Comparison of ENCODE assay signal across 8 cellular contexts in the genomic region with DNA sequence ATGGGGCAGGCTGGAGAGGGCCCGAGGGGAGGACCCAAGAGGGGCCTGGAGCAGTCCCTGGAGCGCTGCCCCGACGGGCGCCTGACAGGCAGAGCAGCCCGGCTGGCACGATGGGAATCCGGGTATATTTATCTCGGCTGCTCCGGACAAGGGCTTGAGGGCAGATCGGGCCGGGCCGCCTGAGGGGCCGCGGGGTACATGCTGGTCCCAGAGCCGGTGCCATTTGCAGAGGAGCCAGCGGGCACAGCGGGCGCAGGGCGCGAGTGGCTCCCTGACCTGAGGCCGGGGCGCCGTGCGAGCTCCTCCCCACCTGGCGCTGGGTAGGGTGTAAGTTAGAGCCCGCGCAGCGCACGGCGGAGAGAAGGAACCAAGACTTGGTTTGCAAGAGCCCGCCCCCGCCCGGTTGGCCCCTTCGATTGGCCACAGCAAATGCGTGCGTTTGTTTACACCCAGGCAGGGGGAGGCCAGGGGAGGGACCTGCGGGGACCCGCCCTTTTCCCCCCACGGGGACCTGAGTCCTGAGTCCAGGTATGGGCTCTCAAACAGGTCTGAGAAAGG. TPM values are rescaled to one million over a fixed set of nuclear protein-coding genes. Genes with fewer than 3 reads are reported as not detected.
A peak's percentile ranks its signal among the peaks of the same experiment; 100 is the strongest.
DNase-seq lines count a peak whose midpoint lies in the region; ATAC-seq and TF ChIP-seq lines count a peak whose summit lies in the region.

No MANE protein-coding gene starts in this region.

- peak; percentile 65 for ATAC-seq in CD8-positive, alpha-beta T cell
- ATAC-seq in mucosa of descending colon (peak; percentile 53), GM18867 (IDR thresholded peaks at IDR 0.05; ENCODE audit: unreplicated experiment) (no peak), HG03139 (IDR thresholded peaks at IDR 0.05; ENCODE audit: unreplicated experiment) (no peak), GM21423 (IDR thresholded peaks at IDR 0.05; ENCODE audit: unreplicated experiment) (no peak)

- CTCF ChIA-PET in CD8-positive, alpha-beta T cell (lab: Charles Lee) = interaction anchor here (1.6 kb wide), 1 partner anchor 11 kb away, joined by 6 read pairs; no protein-coding TSS in a partner anchor

- no peaks in the 10 kb centered on the region for H3K9me3 ChIP-seq in CD8-positive, alpha-beta T cell (ENCODE audit: low read length)
- H3K9me3 ChIP-seq in OCI-LY1 (ENCODE audit: low read length) (no peaks in the 10 kb centered on the region), colonic mucosa (no peaks in the 10 kb centered on the region), mucosa of descending colon (no peaks in the 10 kb centered on the region)

- H3K4me2 ChIP-seq in OCI-LY1 (ENCODE audit: low read length) = peak overlapping the region; percentile 4; the same call in 1 of the 2 replicates

- no peak for TF ChIP-seq CTCF in CD8-positive, alpha-beta T cell (IDR thresholded peaks at IDR 0.05)
- TF ChIP-seq CTCF in OCI-LY1 (IDR thresholded peaks at IDR 0.05; ENCODE audit: low read length) = no peak
- no peak for TF ChIP-seq CTCF in colonic mucosa (IDR thresholded peaks at IDR 0.05)
- TF ChIP-seq CTCF in mucosa of descending colon (IDR thresholded peaks at IDR 0.05) = no peak

- H3K4me3 Mint-ChIP-seq in CD8-positive, alpha-beta T cell = peak overlapping the region; percentile 49

- H2AFZ ChIP-seq in OCI-LY1 (ENCODE audit: low read length) = no peak overlapping the region

- H3K4me1 Mint-ChIP-seq in CD8-positive, alpha-beta T cell (ENCODE audit: low read depth) = peaks cover 6% of the 10 kb centered on the region

- H3K27me3 ChIP-seq in CD8-positive, alpha-beta T cell (ENCODE audit: insufficient read depth, low read length) = peaks cover 34% of the 10 kb centered on the region
- H3K27me3 ChIP-seq in OCI-LY1 (ENCODE audit: insufficient read depth, low read length) (peaks cover 16% of the 10 kb centered on the region), colonic mucosa (peaks cover 40% of the 10 kb centered on the region)

- peaks cover 16% of the 10 kb centered on the region for H3K4me1 ChIP-seq in CD8-positive, alpha-beta T cell (ENCODE audit: insufficient read depth, low read length)
- H3K4me1 ChIP-seq in OCI-LY1 (ENCODE audit: insufficient read depth, low read length, severe bottlenecking) (no peaks in the 10 kb centered on the region), colonic mucosa (no peaks in the 10 kb centered on the region), mucosa of descending colon (ENCODE audit: low read depth) (peaks cover 11% of the 10 kb centered on the region)

- no peaks in the 10 kb centered on the region for H3K79me2 ChIP-seq in OCI-LY1 (ENCODE audit: insufficient read depth, low read length)

- no peaks in the 10 kb centered on the region for H3K9me2 ChIP-seq in OCI-LY1 (ENCODE audit: low read depth, low read length)

- H4K20me1 ChIP-seq in OCI-LY1 (ENCODE audit: insufficient read depth, low read length) = no peaks in the 10 kb centered on the region; the same call in 1 of the 2 replicates

- no peak overlapping the region for H3K27ac ChIP-seq in CD8-positive, alpha-beta T cell (ENCODE audit: low read depth, low read length)
- H3K27ac ChIP-seq in OCI-LY1 (ENCODE audit: low read depth, low read length, poor library complexity, severe bottlenecking) = no peak overlapping the region
- no peak overlapping the region for H3K27ac ChIP-seq in colonic mucosa

- peak in 4 of 7 experiments; percentile 16 to 58 (median 40) for DNase-seq in CD8-positive, alpha-beta T cell
- DNase-seq in colonic mucosa (no peak), mucosa of descending colon (peak in 1 of 3 donors; percentile 36), GM19238 (ENCODE audit: insufficient read length, low spot score) (no peak)

- peaks cover 44% of the 10 kb centered on the region for H3K27me3 Mint-ChIP-seq in CD8-positive, alpha-beta T cell (ENCODE audit: low read depth)

- H3F3A ChIP-seq in OCI-LY1 (ENCODE audit: insufficient read depth, low read length) = no peaks in the 10 kb centered on the region

- H3K36me3 ChIP-seq in CD8-positive, alpha-beta T cell (ENCODE audit: insufficient read depth, low read length) = no peaks in the 10 kb centered on the region
- no peaks in the 10 kb centered on the region for H3K36me3 ChIP-seq in OCI-LY1 (ENCODE audit: insufficient read depth, low read length)
- H3K36me3 ChIP-seq in colonic mucosa = no peaks in the 10 kb centered on the region
- H3K36me3 ChIP-seq in mucosa of descending colon (ENCODE audit: low read depth) = no peaks in the 10 kb centered on the region

- no peak overlapping the region for H3K27ac Mint-ChIP-seq in CD8-positive, alpha-beta T cell

- POLR2A ChIA-PET in CD8-positive, alpha-beta T cell (lab: Charles Lee) = no interaction called here

- peak overlapping the region; percentile 15 for H3K4me3 ChIP-seq in CD8-positive, alpha-beta T cell (ENCODE audit: low read depth, low read length)
- H3K4me3 ChIP-seq in OCI-LY1 (ENCODE audit: low read depth, low read length, poor library complexity, severe bottlenecking) (no peak overlapping the region), colonic mucosa (peak overlapping the region; percentile 9), mucosa of descending colon (no peak overlapping the region)

- H3K36me3 Mint-ChIP-seq in CD8-positive, alpha-beta T cell = no peaks in the 10 kb centered on the region

- H3K9ac ChIP-seq in OCI-LY1 (ENCODE audit: low read length) = no peak overlapping the region
- peak overlapping the region in 1 of 2 donors; percentile 12 for H3K9ac ChIP-seq in colonic mucosa (ENCODE audit: low read depth in 2 of 2, low read length in 2 of 2)

- intact Hi-C loops in CD8-positive, alpha-beta T cell (cut with DNase I, micrococcal nuclease) = no loop called here
- intact Hi-C loops in colonic mucosa (cut with DNase I) = no loop called here
- intact Hi-C loops in mucosa of descending colon (cut with DNase I, micrococcal nuclease) = no loop called here

- no peaks in the 10 kb centered on the region for H3K9me3 Mint-ChIP-seq in CD8-positive, alpha-beta T cell

RNA-seq across cellular contexts. Expression of a gene that starts 0.7 kb away (rescaled TPM):
- 1 to 10 TPM; 4.8 to 7.2 TPM for total RNA-seq in CD8-positive, alpha-beta T cell
- total RNA-seq in colonic mucosa (under 1 TPM; 0.24 to 0.40 TPM), mucosa of descending colon (under 1 TPM in 2 of 3 donors, not detected in 1; 0.29 to 0.32 TPM)

RNA-seq across cellular contexts. Expression of a gene that starts 14.4 kb away (rescaled TPM):
- under 1 TPM; 0.28 to 0.30 TPM for total RNA-seq in CD8-positive, alpha-beta T cell
- total RNA-seq in colonic mucosa = not detected
- total RNA-seq in mucosa of descending colon = not detected

RNA-seq across cellular contexts. Expression of a gene that starts 30.2 kb away (rescaled TPM):
- total RNA-seq in CD8-positive, alpha-beta T cell = 100 to 1,000 TPM; 185 to 192 TPM
- total RNA-seq in colonic mucosa = 10 to 100 TPM; 48.7 to 77.4 TPM
- 100 to 1,000 TPM in 1 of 3 donors, 10 to 100 TPM in 2; 47.0 to 190 (median 96.4) TPM for total RNA-seq in mucosa of descending colon

RNA-seq across cellular contexts. Expression of a gene that starts 50.7 kb away (rescaled TPM):
- under 1 TPM; 0.14 to 0.41 TPM for total RNA-seq in CD8-positive, alpha-beta T cell
- total RNA-seq in colonic mucosa (10 to 100 TPM; 14.7 to 24.0 TPM), mucosa of descending colon (10 to 100 TPM; 10.7 to 15.3 (median 14.6) TPM)

Comparison
In these comparisons a context has a peak if more than half of its experiments do, and no peak if none do; other contexts are left out.
1. ATAC-seq: peak in CD8-positive, alpha-beta T cell (single experiment) and mucosa of descending colon (single experiment); none in GM18867 (single experiment), HG03139 (single experiment) and GM21423 (single experiment).
2. DNase-seq: peak in CD8-positive, alpha-beta T cell (4 of 7); none in colonic mucosa (single experiment) and GM19238 (single experiment).
3. H3K4me3 ChIP-seq: peak in CD8-positive, alpha-beta T cell (single experiment) and colonic mucosa (single experiment); none in OCI-LY1 (single experiment) and mucosa of descending colon (single experiment).
4. RNA of a gene that starts 0.7 kb away (total RNA-seq): 4.8 to 7.2 TPM in CD8-positive, alpha-beta T cell; 0.24 to 0.40 TPM in colonic mucosa and 0.29 to 0.32 TPM in mucosa of descending colon; every median in the first group is over 4 times any median in the second.